ENCODE assay signal across 25 cellular contexts in genomic region chr13:51277943-51278342, GRCh38. TPM values are rescaled to one million over a fixed set of nuclear protein-coding genes. Genes with fewer than 3 reads are reported as not detected.
"Had no signal": no experiment of that assay in that cellular context is flagged by ENCODE, and none has a peak within 500 bp of the region (broad histone marks: within the 10 kb centered on the region; RNA-seq: fewer than 3 reads in every experiment).

No MANE protein-coding gene starts in this region.

- H3K27ac ChIP-seq: brain microvascular endothelial cell, gastrocnemius medialis, neural progenitor cell, right lobe of liver, SK-N-MC, skin epidermis, thyroid gland, upper lobe of right lung, WERI-Rb-1 had no signal

- H3K9me3 ChIP-seq: gastrocnemius medialis, right lobe of liver, thyroid gland, upper lobe of right lung had no signal

- ATAC-seq: activated CD4-positive, CD25-positive, alpha-beta regulatory T cell treated with anti-CD3 and anti-CD28 coated beads, Interleukin-2, amount 50 U/mL, for 24 hours; gastrocnemius medialis; natural killer cell; right lobe of liver; stimulated activated naive CD8-positive, alpha-beta T cell treated with anti-CD3 and anti-CD28 coated beads, Interleukin-15, Interleukin-2, amounts not matched to agents 100 U/mL and 50 U/mL, for 24 hours; upper lobe of right lung had no signal

- H3K27me3 ChIP-seq: brain microvascular endothelial cell, gastrocnemius medialis, neural progenitor cell, right lobe of liver, thyroid gland, upper lobe of right lung had no signal

- H3K4me3 ChIP-seq: gastrocnemius medialis, neural progenitor cell, right lobe of liver, SK-N-MC, skin epidermis, thyroid gland, upper lobe of right lung had no signal

- H3K4me1 ChIP-seq: gastrocnemius medialis, upper lobe of right lung had no signal

- DNase-seq: activated CD4-positive, alpha-beta memory T cell treated with anti-CD3 and anti-CD28 coated beads for 36 hours; activated CD4-positive, alpha-beta T cell treated with anti-CD3 and anti-CD28 coated beads, Interleukin-2, amount 10 ng/mL, durations not matched to agents 24 days and 14 days; activated CD8-positive, alpha-beta memory T cell treated with anti-CD3 and anti-CD28 coated beads, Interleukin-2, amount 50 U/mL, for 4 hours; activated effector memory CD4-positive, alpha-beta T cell treated with anti-CD3 and anti-CD28 coated beads, Interleukin-2, amount 50 U/mL, for 16 hours; activated naive CD4-positive, alpha-beta T cell treated with anti-CD3 and anti-CD28 coated beads, Interleukin-2, amount 10 ng/mL, durations not matched to agents 7 days and 5 days; activated naive CD8-positive, alpha-beta T cell treated with anti-CD3 and anti-CD28 coated beads, Interleukin-2, amount 10 ng/mL, durations not matched to agents 7 days and 5 days; activated T-cell treated with anti-CD3 and anti-CD28 coated beads, Interleukin-2, amount 50 U/mL, for 1 hour; brain microvascular endothelial cell; effector CD4-positive, alpha-beta T cell; gastrocnemius medialis; glutamatergic neuron; midbrain; natural killer cell; right lobe of liver; stimulated activated CD4-positive, alpha-beta T cell treated with anti-CD3 and anti-CD28 coated beads, Interleukin-12 subunit alpha, Interleukin-12 subunit beta, amount 100 ng/mL, for 4 hours; stimulated activated CD4-positive, alpha-beta T cell treated with anti-CD3 and anti-CD28 coated beads, Interleukin-4, amount 100 ng/mL, for 1 hour; stimulated activated naive CD8-positive, alpha-beta T cell treated with anti-CD3 and anti-CD28 coated beads, Interleukin-15, Interleukin-2, amounts not matched to agents 100 U/mL and 50 U/mL, for 24 hours; T-helper 9 cell; thyroid gland; upper lobe of right lung; WERI-Rb-1 had no signal

- H3K36me3 ChIP-seq: brain microvascular endothelial cell, gastrocnemius medialis, right lobe of liver, upper lobe of right lung, WERI-Rb-1 had no signal

RNA-seq across cellular contexts. Expression of gene FAM124A, which starts 55.7 kb away (rescaled TPM):
- total RNA-seq: natural killer cell had no signal
